Comparison of ENCODE assay signal across 9 cellular contexts in genomic region chr1:28371011-28371378, GRCh38. TPM values are rescaled to one million over a fixed set of nuclear protein-coding genes. Genes with fewer than 3 reads are reported as not detected.
A peak's percentile ranks its signal among the peaks of the same experiment; 100 is the strongest.
DNase-seq lines count a peak whose midpoint lies in the region; ATAC-seq, FAIRE-seq and TF ChIP-seq lines count a peak whose summit lies in the region.
"Had no signal": no experiment of that assay in that cellular context is flagged by ENCODE, and none has a peak within 500 bp of the region (broad histone marks: within the 10 kb centered on the region; RNA-seq: fewer than 3 reads in every experiment).

No MANE protein-coding gene starts in this region.

- H4K20me1 ChIP-seq in HCT116 (ENCODE audit: insufficient read depth) (no peaks in the 10 kb centered on the region), astrocyte (ENCODE audit: insufficient read depth, low read length) (peaks cover 4% of the 10 kb centered on the region)

- no peak for DNase-seq in HCT116 (ENCODE audit: low read depth, low spot score)
- no peak for DNase-seq in astrocyte (ENCODE audit: low read depth)
- peak; percentile 14 for DNase-seq in mesenchymal stem cell
- no peak for DNase-seq in HTR-8/SVneo (ENCODE audit: insufficient read length, low spot score)
- no peak for DNase-seq in GM19238 (ENCODE audit: insufficient read length, low spot score)
- no peak for DNase-seq in NCI-H510A (lab: John Stamatoyannopoulos, UW)
- DNase-seq: NCI-H187 treated with DMSO at 0.1 percent for 48 hours had no signal

- FAIRE-seq in astrocyte (lab: Jason Lieb, UNC), result no peak
- FAIRE-seq in HTR-8/SVneo (lab: Jason Lieb, UNC), result no peak

- intact Hi-C loops in HCT116 (cut with micrococcal nuclease), result no loop called here

- peaks cover 44% of the 10 kb centered on the region for H3K79me2 ChIP-seq in ACC112 (ENCODE audit: control insufficient read depth, insufficient read depth, low read length, unreplicated experiment)
- H3K79me2 ChIP-seq in HCT116 (ENCODE audit: insufficient read depth, low read length), result peaks cover 57% of the 10 kb centered on the region
- peaks cover 49% of the 10 kb centered on the region for H3K79me2 ChIP-seq in astrocyte (ENCODE audit: insufficient read depth, low read length)

- no peak overlapping the region for H2BK12ac ChIP-seq in mesenchymal stem cell (ENCODE audit: low read length in 2 of 2)

- H4K8ac ChIP-seq in mesenchymal stem cell (ENCODE audit: low read length), result no peak overlapping the region

- H3K36me3 ChIP-seq in ACC112 (ENCODE audit: insufficient read depth, low read length), result no peaks in the 10 kb centered on the region
- no peaks in the 10 kb centered on the region for H3K36me3 ChIP-seq in HCT116 (ENCODE audit: control insufficient read depth in 1 of 2, insufficient read depth in 2 of 2, low read length in 2 of 2)
- no peaks in the 10 kb centered on the region for H3K36me3 ChIP-seq in astrocyte (ENCODE audit: insufficient read depth, low read length)
- peaks cover 0 to 3% of the 10 kb centered on the region in 2 experiments for H3K36me3 ChIP-seq in mesenchymal stem cell (ENCODE audit: control insufficient read depth in 1 of 2, insufficient read depth in 2 of 2, low read depth in 1 of 2, low read length in 2 of 2)

- H3K9ac ChIP-seq in HCT116 (ENCODE audit: low read length), result peak overlapping the region; percentile 82
- peak overlapping the region; percentile 93 for H3K9ac ChIP-seq in astrocyte (ENCODE audit: low read length)
- peak overlapping the region; percentile 95 for H3K9ac ChIP-seq in mesenchymal stem cell (ENCODE audit: low read length)

- peaks cover 20% of the 10 kb centered on the region for H3K4me1 ChIP-seq in ACC112 (ENCODE audit: control insufficient read depth, insufficient read depth, low read length, unreplicated experiment)
- H3K4me1 ChIP-seq in HCT116 (ENCODE audit: control insufficient read depth in 1 of 2, insufficient read depth in 2 of 2, low read length in 2 of 2), result peaks cover 40 to 67% of the 10 kb centered on the region in 2 experiments
- H3K4me1 ChIP-seq in astrocyte (ENCODE audit: insufficient read depth, low read length), result peaks cover 20% of the 10 kb centered on the region
- peaks cover 11% of the 10 kb centered on the region for H3K4me1 ChIP-seq in mesenchymal stem cell (ENCODE audit: control insufficient read depth, insufficient read depth, low read depth, low read length)

- H3K23ac ChIP-seq in mesenchymal stem cell (ENCODE audit: low read length in 2 of 2), result no peak overlapping the region

- H3K79me1 ChIP-seq in mesenchymal stem cell (replicated peaks; ENCODE audit: low read length, poor library complexity, severe bottlenecking), result no peaks in the 10 kb centered on the region

- TF ChIP-seq RAD21 in HCT116 (IDR thresholded peaks at IDR 0.05; ENCODE audit: low read depth), result no peak

- ATAC-seq in HCT116, result no peak
- no peak for ATAC-seq in GM21576 (IDR thresholded peaks at IDR 0.05; ENCODE audit: unreplicated experiment)

- TF ChIP-seq CTCF in HCT116 (IDR thresholded peaks at IDR 0.05 in 2 of 3, conservative IDR thresholded peaks at IDR 0.05 in 1 of 3; ENCODE audit: borderline replicate concordance in 1 of 3, insufficient read depth in 1 of 3, low read depth in 2 of 3, low read length in 2 of 3) (no peak), astrocyte (IDR thresholded peaks at IDR 0.05; ENCODE audit: insufficient read depth, low read depth, low read length) (no peak)

- H2BK15ac ChIP-seq in mesenchymal stem cell (ENCODE audit: low read depth, poor library complexity, severe bottlenecking), result no peak overlapping the region

- H3K9me3 ChIP-seq in HCT116 (ENCODE audit: control insufficient read depth in 1 of 2, insufficient read depth in 1 of 2, low read depth in 1 of 2, low read length in 2 of 2) (no peaks in the 10 kb centered on the region), astrocyte (ENCODE audit: insufficient read depth, low read depth, low read length) (no peaks in the 10 kb centered on the region), mesenchymal stem cell (ENCODE audit: control insufficient read depth, low read length) (no peaks in the 10 kb centered on the region)

- H3K27me3 Mint-ChIP-seq in astrocyte (ENCODE audit: low read depth, unreplicated experiment), result no peaks in the 10 kb centered on the region

- H3K4me2 ChIP-seq in HCT116 (ENCODE audit: low read length), result peak overlapping the region; percentile 80
- peak overlapping the region; percentile 90 for H3K4me2 ChIP-seq in astrocyte (ENCODE audit: low read length)
- H3K4me2 ChIP-seq in mesenchymal stem cell (ENCODE audit: low read length, poor library complexity, severe bottlenecking), result peak overlapping the region; percentile 56

- peaks cover 22% of the 10 kb centered on the region for H3K4me1 Mint-ChIP-seq in astrocyte (ENCODE audit: low read depth, unreplicated experiment)

- peaks cover 2% of the 10 kb centered on the region for H3K36me3 Mint-ChIP-seq in astrocyte (ENCODE audit: low read depth, unreplicated experiment)

- H3K27ac ChIP-seq in ACC112 (ENCODE audit: low read depth, low read length), result no peak overlapping the region
- H3K27ac ChIP-seq in HCT116 (ENCODE audit: low read depth, low read length), result peak overlapping the region; percentile 92
- H3K27ac ChIP-seq in astrocyte (ENCODE audit: low read depth, low read length), result no peak overlapping the region
- peak overlapping the region; percentile 99 for H3K27ac ChIP-seq in mesenchymal stem cell (ENCODE audit: low read length, poor library complexity, severe bottlenecking)

- TF ChIP-seq POLR2A in HCT116 (IDR thresholded peaks at IDR 0.05; ENCODE audit: borderline replicate concordance, extremely low read depth, insufficient read depth, insufficient read length), result no peak

- no peak overlapping the region for H3K27ac Mint-ChIP-seq in astrocyte (ENCODE audit: unreplicated experiment)

- no peak overlapping the region for H2BK5ac ChIP-seq in mesenchymal stem cell (ENCODE audit: low read depth, low read length, poor library complexity, severe bottlenecking)

- no peak overlapping the region for H3K14ac ChIP-seq in mesenchymal stem cell (ENCODE audit: low read length in 2 of 2)

- peak overlapping the region; percentile 3 for H2AFZ ChIP-seq in ACC112 (ENCODE audit: low read length, unreplicated experiment)
- no peak overlapping the region for H2AFZ ChIP-seq in HCT116 (ENCODE audit: low read depth, low read length, poor library complexity, severe bottlenecking)
- H2AFZ ChIP-seq in astrocyte (ENCODE audit: low read depth, low read length), result no peak overlapping the region
- H2AFZ ChIP-seq in mesenchymal stem cell (ENCODE audit: low read depth, low read length), result no peak overlapping the region

- H4K91ac ChIP-seq in mesenchymal stem cell (ENCODE audit: low read length), result no peak overlapping the region

- CTCF ChIA-PET in HCT116 (lab: Charles Lee), result interaction anchor here (5.8 kb wide), 1 partner anchor 122 kb away, joined by 73 read pairs; no protein-coding TSS in a partner anchor

- WGBS in mesenchymal stem cell, result 100% methylated on average over 3 of the region's 5 CpGs

- RAD21 ChIA-PET in HCT116 (lab: Charles Lee; ENCODE audit: low non-redundant PET in 1 of 2, low total read pairs in 2 of 2, uncharacterized antibody in 2 of 2, unreplicated experiment in 2 of 2), result no interaction called here

- no peak overlapping the region for H3K4ac ChIP-seq in mesenchymal stem cell (ENCODE audit: low read depth in 1 of 2, low read length in 2 of 2)

- no peak overlapping the region for H3K18ac ChIP-seq in mesenchymal stem cell (ENCODE audit: low read depth in 1 of 2, low read length in 2 of 2)

- peak overlapping the region; percentile 95 for H3K4me3 Mint-ChIP-seq in astrocyte (ENCODE audit: unreplicated experiment)

- H2AK5ac ChIP-seq in mesenchymal stem cell (ENCODE audit: low read length, severe bottlenecking), result peak overlapping the region; percentile 55

- H3K27me3 ChIP-seq in ACC112 (ENCODE audit: insufficient read depth, low read length) (no peaks in the 10 kb centered on the region), HCT116 (ENCODE audit: insufficient read depth, low read length) (no peaks in the 10 kb centered on the region), astrocyte (ENCODE audit: insufficient read depth, low read length) (no peaks in the 10 kb centered on the region), mesenchymal stem cell (ENCODE audit: control insufficient read depth in 1 of 2, insufficient read depth in 1 of 2, low read length in 2 of 2) (no peaks in the 10 kb centered on the region)

- no peaks in the 10 kb centered on the region for H3K9me3 Mint-ChIP-seq in astrocyte (ENCODE audit: unreplicated experiment)

- H3K9me2 ChIP-seq in HCT116 (ENCODE audit: insufficient read depth), result no peaks in the 10 kb centered on the region

- POLR2A ChIA-PET in HCT116 (lab: Charles Lee), result interaction anchor here (0.6 to 1.2 kb wide), 2 partner anchors 113 to 150 kb away, joined by 3 to 4 read pairs; no protein-coding TSS in a partner anchor

- H3K4me3 ChIP-seq in ACC112 (ENCODE audit: low read depth, low read length), result peak overlapping the region; percentile 99
- H3K4me3 ChIP-seq in HCT116 (replicated peaks in 1 of 2; ENCODE audit: low read depth in 1 of 2, low read length in 2 of 2), result peak overlapping the region; percentile 87 to 93
- H3K4me3 ChIP-seq in astrocyte (ENCODE audit: insufficient read depth, low read depth, low read length), result peak overlapping the region; percentile 85
- peak overlapping the region in 1 of 2 experiments; percentile 93 for H3K4me3 ChIP-seq in mesenchymal stem cell (ENCODE audit: insufficient read depth in 1 of 2, low read depth in 1 of 2, low read length in 2 of 2)

- no peak overlapping the region for H2BK120ac ChIP-seq in mesenchymal stem cell (ENCODE audit: low read depth, low read length)

- BruUV-seq in HCT116 (replicated peaks; lab: Mats Ljungman, UMichigan), result no TSS peak

TF ChIP-seq in HCT116, 20 proteins besides CTCF, POLR2A, EP300 and RAD21 (continues in another document):
- no peak for TF ChIP-seq CBX3 (IDR thresholded peaks at IDR 0.05; ENCODE audit: low read depth)
- no peak for TF ChIP-seq EZH2phosphoT487 (IDR thresholded peaks at IDR 0.05; ENCODE audit: borderline replicate concordance)
- TF ChIP-seq EZH2 (IDR thresholded peaks at IDR 0.05), result no peak
- no peak for TF ChIP-seq TCF7L2 (IDR thresholded peaks at IDR 0.05; ENCODE audit: borderline replicate concordance, extremely low read depth, insufficient read depth, insufficient read length)

RNA-seq across cellular contexts. Expression of gene PHACTR4, which starts 1.5 kb away (rescaled TPM):
- total RNA-seq in HCT116 (2021; ENCODE audit: unreplicated experiment) (36.0 TPM), astrocyte (72.6 and 78.5 TPM in 2 replicates)
- 16.4 and 21.8 TPM in 2 replicates for polyA plus RNA-seq in HCT116 (2012)
- 21.5 TPM for polyA plus RNA-seq in mesenchymal stem cell (2013, experiment 1 of 2)
- 20.8 TPM for polyA plus RNA-seq in mesenchymal stem cell (2013, experiment 2 of 2)

RNA-seq across cellular contexts. Expression of gene MED18, which starts 42.2 kb away (rescaled TPM):
- total RNA-seq in HCT116 (2021; ENCODE audit: unreplicated experiment), result 23.8 TPM
- 25.2 and 30.3 TPM in 2 replicates for polyA plus RNA-seq in HCT116 (2012)
- total RNA-seq in astrocyte, result 10.4 and 11.6 TPM in 2 replicates
- 7.1 TPM for polyA plus RNA-seq in mesenchymal stem cell (2013, experiment 1 of 2)
- polyA plus RNA-seq in mesenchymal stem cell (2013, experiment 2 of 2), result 6.7 TPM

Comparison
In these comparisons a context has a peak if more than half of its experiments do, and no peak if none do; other contexts are left out.
1. H3K27ac ChIP-seq: peak in HCT116 (single experiment) and mesenchymal stem cell (single experiment); none in ACC112 (single experiment) and astrocyte (single experiment).
2. Peak in every context shown above with its lines, with median percentiles within 50 percentile points of each other: H3K4me2 ChIP-seq and H3K9ac ChIP-seq.